18 cellular contexts compared by ENCODE assay signal in genomic region chr4:11615601-11616000, GRCh38.
A peak's percentile ranks its signal among the peaks of the same experiment; 100 is the strongest.
DNase-seq lines count a peak whose midpoint lies in the region; ATAC-seq and TF ChIP-seq lines count a peak whose summit lies in the region.
"Had no signal": no experiment of that assay in that cellular context is flagged by ENCODE, and none has a peak within 500 bp of the region (broad histone marks: within the 10 kb centered on the region; RNA-seq: fewer than 3 reads in every experiment).

No MANE protein-coding gene starts in this region.

- H4K20me1 ChIP-seq in GM23338 (replicated peaks; ENCODE audit: insufficient read depth): no peaks in the 10 kb centered on the region
- H4K20me1 ChIP-seq in hepatocyte (ENCODE audit: insufficient read depth, poor library complexity, severe bottlenecking): no peaks in the 10 kb centered on the region

- WGBS in hepatocyte (ENCODE audit: low lambda C conversion rate, missing lambda C conversion rate): 43% methylated on average over 7 of the region's 7 CpGs

- H3K9me2 ChIP-seq in GM23338 (ENCODE audit: insufficient read depth) (0 out of 2 replicates have a peak, but pooled peaks cover 3% of the 10 kb centered on the region), hepatocyte (replicated peaks; ENCODE audit: insufficient read depth) (no peaks in the 10 kb centered on the region)

- TF ChIP-seq CTCF in GM23338 (conservative IDR thresholded peaks at IDR 0.05; ENCODE audit: low read depth in 2 of 2): no peak
- TF ChIP-seq CTCF in colonic mucosa (IDR thresholded peaks at IDR 0.05): no peak
- no peak for TF ChIP-seq CTCF in hepatocyte (IDR thresholded peaks at IDR 0.05; ENCODE audit: poor library complexity)

- ATAC-seq in GM23338 (no peak), HG03108 (IDR thresholded peaks at IDR 0.05; ENCODE audit: unreplicated experiment) (no peak)
- ATAC-seq: GM12878, Panc1 had no signal

- no peaks in the 10 kb centered on the region for H3K9me3 ChIP-seq in colonic mucosa
- H3K9me3 ChIP-seq in hepatocyte (ENCODE audit: low read depth): no peaks in the 10 kb centered on the region

- intact Hi-C loops in colonic mucosa (cut with DNase I): loop anchor here (10.0 kb wide), 1 partner anchor 51 kb away; no protein-coding TSS in a partner anchor

- H3K4me1 ChIP-seq in GM23338 (ENCODE audit: insufficient read depth) (no peaks in the 10 kb centered on the region), colonic mucosa (no peaks in the 10 kb centered on the region), hepatocyte (ENCODE audit: insufficient read depth) (peaks cover 24% of the 10 kb centered on the region)

- H3K27ac ChIP-seq in GM23338 (ENCODE audit: low read depth) (no peak overlapping the region), colonic mucosa (no peak overlapping the region), hepatocyte (no peak overlapping the region)

- no peaks in the 10 kb centered on the region for H3K9me3 Mint-ChIP-seq in GM23338
- H3K9me3 Mint-ChIP-seq in T-helper 2 cell treated with Interferon-gamma antibody and Interleukin-4, amounts not matched to agents 5 μg/mL and 100 μg/mL, for 36 hours: no peaks in the 10 kb centered on the region
- H3K9me3 Mint-ChIP-seq: H9 had no signal

- no peaks in the 10 kb centered on the region for H3K36me3 Mint-ChIP-seq in GM23338 (ENCODE audit: low read depth)
- no peaks in the 10 kb centered on the region for H3K36me3 Mint-ChIP-seq in T-helper 2 cell treated with Interferon-gamma antibody and Interleukin-4, amounts not matched to agents 5 μg/mL and 100 μg/mL, for 36 hours (ENCODE audit: low read depth)
- H3K36me3 Mint-ChIP-seq: CD4-positive, CD25-positive, alpha-beta regulatory T cell had no signal

- H3K36me3 ChIP-seq in GM23338 (ENCODE audit: insufficient read depth) (no peaks in the 10 kb centered on the region), colonic mucosa (no peaks in the 10 kb centered on the region), hepatocyte (replicated peaks; ENCODE audit: insufficient read depth, low read depth) (no peaks in the 10 kb centered on the region)

- H3K4me3 ChIP-seq in GM23338 (no peak overlapping the region), colonic mucosa (no peak overlapping the region), hepatocyte (no peak overlapping the region)
- H3K4me3 ChIP-seq: GM12878 had no signal

- H3K27me3 ChIP-seq in GM23338 (ENCODE audit: insufficient read depth) (no peaks in the 10 kb centered on the region), colonic mucosa (no peaks in the 10 kb centered on the region), hepatocyte (no peaks in the 10 kb centered on the region)

- H3K4me2 ChIP-seq in GM23338 (no peak overlapping the region), hepatocyte (no peak overlapping the region)

- no peak overlapping the region for H3K4me3 Mint-ChIP-seq in GM23338
- no peak overlapping the region for H3K4me3 Mint-ChIP-seq in T-helper 2 cell treated with Interferon-gamma antibody and Interleukin-4, amounts not matched to agents 5 μg/mL and 100 μg/mL, for 36 hours
- H3K4me3 Mint-ChIP-seq: CD4-positive, CD25-positive, alpha-beta regulatory T cell; H9 had no signal

- H3K79me2 ChIP-seq in GM23338 (replicated peaks; ENCODE audit: insufficient read depth) (no peaks in the 10 kb centered on the region), hepatocyte (no peaks in the 10 kb centered on the region)

- DNase-seq in GM23338 (ENCODE audit: low spot score) (no peak), NCI-H1694 treated with DMSO at 0.1 percent for 48 hours (lab: John Stamatoyannopoulos, UW) (peak; percentile 35), colonic mucosa (peak; percentile 46), hepatocyte (ENCODE audit: low spot score) (peak; percentile 20), SKM-1 treated with dmso at 0.1 percent for 144 hours (lab: John Stamatoyannopoulos, UW; ENCODE audit: unreplicated experiment) (no peak)
- no peak for DNase-seq in NK-92 treated with Interleukin-12 subunit alpha and Interleukin-12 subunit beta, amount 100 ng/mL, for 24 hours (lab: John Stamatoyannopoulos, UW)
- DNase-seq in T-helper 2 cell treated with Interferon-gamma antibody and Interleukin-4, amounts not matched to agents 5 μg/mL and 100 μg/mL, for 36 hours (ENCODE audit: low spot score): no peak
- DNase-seq: AML-193; CD4-positive, CD25-positive, alpha-beta regulatory T cell; DMS79; H9; Karpas-422; NCI-H187 treated with DMSO at 0.1 percent for 48 hours; NCI-H2227 treated with DMSO at 0.1 percent for 48 hours; SHP77 treated with DMSO at 0.1 percent for 48 hours had no signal

- no peaks in the 10 kb centered on the region for H3F3A ChIP-seq in GM23338 (replicated peaks; ENCODE audit: low read depth)

- no peak overlapping the region for H3K9ac ChIP-seq in colonic mucosa (ENCODE audit: low read depth in 2 of 2, low read length in 2 of 2)

- H2AFZ ChIP-seq in GM23338: peak overlapping the region; percentile 72; the same call in 1 of the 2 replicates
- H2AFZ ChIP-seq in hepatocyte: peak overlapping the region; percentile 11

- H3K27me3 Mint-ChIP-seq in GM23338 (ENCODE audit: insufficient read depth, low read depth, poor library complexity): no peaks in the 10 kb centered on the region
- no peaks in the 10 kb centered on the region for H3K27me3 Mint-ChIP-seq in T-helper 2 cell treated with Interferon-gamma antibody and Interleukin-4, amounts not matched to agents 5 μg/mL and 100 μg/mL, for 36 hours (ENCODE audit: low read depth)

- no peak overlapping the region for H3K27ac Mint-ChIP-seq in GM23338
- no peak overlapping the region for H3K27ac Mint-ChIP-seq in T-helper 2 cell treated with Interferon-gamma antibody and Interleukin-4, amounts not matched to agents 5 μg/mL and 100 μg/mL, for 36 hours
- H3K27ac Mint-ChIP-seq: CD4-positive, CD25-positive, alpha-beta regulatory T cell; H9 had no signal

- no peaks in the 10 kb centered on the region for H3K4me1 Mint-ChIP-seq in GM23338
- no peaks in the 10 kb centered on the region for H3K4me1 Mint-ChIP-seq in T-helper 2 cell treated with Interferon-gamma antibody and Interleukin-4, amounts not matched to agents 5 μg/mL and 100 μg/mL, for 36 hours (ENCODE audit: low read depth)
- H3K4me1 Mint-ChIP-seq: CD4-positive, CD25-positive, alpha-beta regulatory T cell; H9 had no signal

TF ChIP-seq in GM23338, 12 proteins besides CTCF, POLR2A, EP300 and RAD21 (continues in another document):
- TF ChIP-seq ZNF331 (CRISPR knock-in tag; IDR thresholded peaks at IDR 0.05; ENCODE audit: low read depth) (no peak), STAT1 (IDR thresholded peaks at IDR 0.05; ENCODE audit: unreplicated experiment) (no peak), REST (IDR thresholded peaks at IDR 0.05; ENCODE audit: unreplicated experiment) (no peak), ZNF114 (CRISPR knock-in tag; IDR thresholded peaks at IDR 0.05) (no peak), POLR2AphosphoS5 (IDR thresholded peaks at IDR 0.05; ENCODE audit: low read depth) (no peak), NANOG (IDR thresholded peaks at IDR 0.05; ENCODE audit: borderline replicate concordance) (no peak), EZH2phosphoT487 (IDR thresholded peaks at IDR 0.05; ENCODE audit: unreplicated experiment) (no peak)

Comparison
In these comparisons a context has a peak if more than half of its experiments do, and no peak if none do; other contexts are left out.
1. DNase-seq: peak in NCI-H1694 treated with DMSO at 0.1 percent for 48 hours (single experiment), colonic mucosa (single experiment) and hepatocyte (single experiment); none in GM23338 (single experiment), SKM-1 treated with dmso at 0.1 percent for 144 hours (single experiment), NK-92 treated with Interleukin-12 subunit alpha and Interleukin-12 subunit beta, amount 100 ng/mL, for 24 hours (single experiment) and T-helper 2 cell treated with Interferon-gamma antibody and Interleukin-4, amounts not matched to agents 5 μg/mL and 100 μg/mL, for 36 hours (single experiment).